Comparison of ENCODE assay signal across 24 cellular contexts in genomic region chr1:194039578-194039977, GRCh38.
"Had no signal": no experiment of that assay in that cellular context is flagged by ENCODE, and none has a peak within 500 bp of the region (broad histone marks: within the 10 kb centered on the region; RNA-seq: fewer than 3 reads in every experiment).

No MANE protein-coding gene starts in this region.

- H3K36me3 ChIP-seq: adrenal gland, Peyer's patch, SJCRH30 had no signal

- H3K9me3 ChIP-seq: adrenal gland, Peyer's patch, SJCRH30, SK-N-SH had no signal

- H3K27me3 ChIP-seq: adrenal gland, Peyer's patch, SJCRH30 had no signal

- H3K9me3 Mint-ChIP-seq: central memory CD8-positive, alpha-beta T cell had no signal

- H3K4me2 ChIP-seq: SK-N-SH had no signal

- H3K27me3 Mint-ChIP-seq: activated CD4-positive, alpha-beta memory T cell treated with anti-CD3 and anti-CD28 coated beads, Interleukin-2, amount 10 ng/mL, durations not matched to agents 7 days and 5 days; central memory CD8-positive, alpha-beta T cell; IgD-negative memory B cell had no signal

- H3K4me1 Mint-ChIP-seq: central memory CD8-positive, alpha-beta T cell; WTC11 had no signal

- H3K4me1 ChIP-seq: adrenal gland, Peyer's patch, SJCRH30 had no signal

- H3K9ac ChIP-seq: SK-N-SH had no signal

- H3K27ac Mint-ChIP-seq: activated CD4-positive, alpha-beta memory T cell treated with anti-CD3 and anti-CD28 coated beads, Interleukin-2, amount 10 ng/mL, durations not matched to agents 7 days and 5 days; activated naive CD4-positive, alpha-beta T cell treated with anti-CD3 and anti-CD28 coated beads, Interleukin-2, amount 50 U/mL, for 72 hours; IgD-negative memory B cell; T-helper 1 cell treated with Interleukin-12 subunit alpha and Interleukin-12 subunit beta and Interleukin-4 antibody, amounts not matched to agents 30 μg/mL and 1 μg/mL, for 36 hours; WTC11 had no signal

- ATAC-seq: activated naive CD4-positive, alpha-beta T cell treated with anti-CD3 and anti-CD28 coated beads, Interleukin-2, amount 50 U/mL, for 72 hours; WTC11 had no signal

- DNase-seq: activated CD4-positive, alpha-beta memory T cell treated with anti-CD3 and anti-CD28 coated beads, Interleukin-2, amount 10 ng/mL, durations not matched to agents 7 days and 5 days; activated CD4-positive, alpha-beta T cell treated with anti-CD3 and anti-CD28 coated beads, Interleukin-2, amount 50 U/mL, for 1 hour; activated CD4-positive, CD25-positive, alpha-beta regulatory T cell treated with anti-CD3 and anti-CD28 coated beads, Interleukin-2, amount 50 U/mL, for 72 hours; activated T-cell treated with anti-CD3 and anti-CD28 coated beads for 4 hours; adrenal gland; anterior cingulate cortex; KG1; NCI-H1048; NCI-H1694; NCI-H2029; NCI-H510A treated with DMSO at 0.1 percent for 48 hours; NCI-H69; Peyer's patch; Right ventricle myocardium superior; SJCRH30; SK-N-SH; SW 1271; T-helper 9 cell had no signal

- H3K36me3 Mint-ChIP-seq: IgD-negative memory B cell had no signal

- H3K4me3 ChIP-seq: adrenal gland, Peyer's patch, SJCRH30 had no signal

- H3K27ac ChIP-seq: adrenal gland, Peyer's patch, RWPE1, SJCRH30 had no signal

- H3K4me3 Mint-ChIP-seq: activated CD4-positive, alpha-beta memory T cell treated with anti-CD3 and anti-CD28 coated beads, Interleukin-2, amount 10 ng/mL, durations not matched to agents 7 days and 5 days; central memory CD8-positive, alpha-beta T cell; IgD-negative memory B cell; T-helper 1 cell treated with Interleukin-12 subunit alpha and Interleukin-12 subunit beta and Interleukin-4 antibody, amounts not matched to agents 30 μg/mL and 1 μg/mL, for 36 hours; WTC11 had no signal
